In the genomic region with DNA sequence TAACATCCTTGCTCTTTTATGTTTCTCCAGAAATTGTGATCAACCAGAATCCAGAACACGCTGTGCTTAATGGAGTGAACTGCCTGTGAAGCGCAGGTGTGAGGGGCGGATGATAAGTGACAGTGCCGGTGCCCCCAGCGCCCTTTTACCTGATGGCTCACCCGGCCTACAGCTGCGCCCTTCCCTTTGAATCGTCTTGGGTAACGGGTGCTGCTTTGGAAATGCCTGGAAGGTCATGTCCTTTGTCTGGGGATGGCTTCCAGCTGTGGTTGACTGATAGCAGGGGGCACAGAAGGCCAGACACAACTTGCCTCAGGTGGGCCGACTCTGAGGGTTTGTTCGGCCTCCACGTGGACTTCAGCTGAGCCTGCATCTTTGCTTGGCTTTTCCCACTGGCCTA, we compare ENCODE assay signal across 20 cellular contexts.
DNase-seq lines count a peak whose midpoint lies in the region; ATAC-seq, FAIRE-seq and TF ChIP-seq lines count a peak whose summit lies in the region.
"Had no signal": no experiment of that assay in that cellular context is flagged by ENCODE, and none has a peak within 500 bp of the region (broad histone marks: within the 10 kb centered on the region; RNA-seq: fewer than 3 reads in every experiment).

No MANE protein-coding gene starts in this region.

- no peaks in the 10 kb centered on the region for H3K9me3 Mint-ChIP-seq in activated CD8-positive, alpha-beta T cell treated with anti-CD3 and anti-CD28 coated beads, Interleukin-2, amount 10 ng/mL, durations not matched to agents 7 days and 5 days (ENCODE audit: insufficient read depth)
- H3K9me3 Mint-ChIP-seq in activated CD8-positive, alpha-beta T cell treated with anti-CD3 and anti-CD28 coated beads for 36 hours, result no peaks in the 10 kb centered on the region
- H3K9me3 Mint-ChIP-seq in stimulated activated memory B cell treated with anti-CD40 and anti-IgM and Interleukin-4, amounts not matched to agents 10 μg/mL and 1 μg/mL and 100 μg/mL, for 72 hours, result no peaks in the 10 kb centered on the region
- peaks cover 8% of the 10 kb centered on the region for H3K9me3 Mint-ChIP-seq in neural progenitor cell
- no peaks in the 10 kb centered on the region for H3K9me3 Mint-ChIP-seq in activated T-helper 2 cell treated with anti-CD3 and anti-CD28 coated beads, Interferon-gamma antibody, Interleukin-2, Interleukin-4, amounts not matched to agents 10 μg/mL and 5 μg/mL and 100 μg/mL, durations not matched to agents 14 hours and 24 hours and 36 hours

- H3K9ac ChIP-seq in K562 (ENCODE audit: insufficient read depth in 1 of 2, low read depth in 2 of 2, low read length in 2 of 2), result peak overlapping the region in 1 of 2 experiments; percentile 26; a peak in 1 of 4 replicates
- no peak overlapping the region for H3K9ac ChIP-seq in mesenchymal stem cell (ENCODE audit: low read length)
- no peak overlapping the region for H3K9ac ChIP-seq in neural progenitor cell
- H3K9ac ChIP-seq: GM23248, KMS-11 had no signal

- no peak for TF ChIP-seq EP300 in K562 (IDR thresholded peaks at IDR 0.05; ENCODE audit: low read length)

- no peak for TF ChIP-seq POLR2A in K562 (conservative IDR thresholded peaks at IDR 0.05)

- no peak overlapping the region for H3K4me2 ChIP-seq in K562 (ENCODE audit: insufficient read depth, low read length)
- no peak overlapping the region for H3K4me2 ChIP-seq in mesenchymal stem cell (ENCODE audit: low read length, poor library complexity, severe bottlenecking)
- H3K4me2 ChIP-seq in neural progenitor cell, result no peak overlapping the region
- H3K4me2 ChIP-seq: KMS-11, PC-9 had no signal

- TF ChIP-seq RAD21 in K562 (CRISPR knock-in tag; conservative IDR thresholded peaks at IDR 0.05 in 1 of 2, IDR thresholded peaks at IDR 0.05 in 1 of 2), result no peak

- no peak overlapping the region for H3K4me3 Mint-ChIP-seq in activated CD8-positive, alpha-beta T cell treated with anti-CD3 and anti-CD28 coated beads, Interleukin-2, amount 10 ng/mL, durations not matched to agents 7 days and 5 days
- H3K4me3 Mint-ChIP-seq in activated CD8-positive, alpha-beta T cell treated with anti-CD3 and anti-CD28 coated beads for 36 hours, result no peak overlapping the region
- H3K4me3 Mint-ChIP-seq in stimulated activated memory B cell treated with anti-CD40 and anti-IgM and Interleukin-4, amounts not matched to agents 10 μg/mL and 1 μg/mL and 100 μg/mL, for 72 hours, result no peak overlapping the region
- H3K4me3 Mint-ChIP-seq in neural progenitor cell, result no peak overlapping the region
- H3K4me3 Mint-ChIP-seq in activated T-helper 2 cell treated with anti-CD3 and anti-CD28 coated beads, Interferon-gamma antibody, Interleukin-2, Interleukin-4, amounts not matched to agents 10 μg/mL and 5 μg/mL and 100 μg/mL, durations not matched to agents 14 hours and 24 hours and 36 hours (ENCODE audit: low read depth), result no peak overlapping the region
- H3K4me3 Mint-ChIP-seq: CD4-positive, CD25-positive, alpha-beta regulatory T cell had no signal

- POLR2A ChIA-PET in activated CD8-positive, alpha-beta T cell treated with anti-CD3 and anti-CD28 coated beads, Interleukin-2, amount 10 ng/mL, durations not matched to agents 7 days and 5 days (lab: Charles Lee), result no interaction called here
- POLR2A ChIA-PET in activated CD8-positive, alpha-beta T cell treated with anti-CD3 and anti-CD28 coated beads for 36 hours (lab: Charles Lee), result interaction anchor here (1.0 kb wide), 1 partner anchor 850 kb away, joined by 4 read pairs; a partner anchor contains a TSS
- POLR2A ChIA-PET in K562 (lab: Yijun Ruan, JAX), result interaction anchor here (0.9 to 1.5 kb wide), 3 partner anchors 13 to 27 kb away, joined by 4 read pairs; no protein-coding TSS in a partner anchor

- peaks cover 16% of the 10 kb centered on the region for H3F3A ChIP-seq in neural progenitor cell (ENCODE audit: low read depth)

- H3K9me3 ChIP-seq in K562 (replicated peaks; ENCODE audit: control insufficient read depth, insufficient read depth, low read depth, low read length) (no peaks in the 10 kb centered on the region), mesenchymal stem cell (ENCODE audit: control insufficient read depth, low read length) (no peaks in the 10 kb centered on the region), neural progenitor cell (ENCODE audit: low read depth) (no peaks in the 10 kb centered on the region)
- H3K9me3 ChIP-seq: SJSA1 had no signal

- peaks cover 11% of the 10 kb centered on the region for H3K4me1 Mint-ChIP-seq in activated CD8-positive, alpha-beta T cell treated with anti-CD3 and anti-CD28 coated beads, Interleukin-2, amount 10 ng/mL, durations not matched to agents 7 days and 5 days (ENCODE audit: low read depth)
- H3K4me1 Mint-ChIP-seq in activated CD8-positive, alpha-beta T cell treated with anti-CD3 and anti-CD28 coated beads for 36 hours (ENCODE audit: low read depth), result peaks cover 16% of the 10 kb centered on the region
- peaks cover 93% of the 10 kb centered on the region for H3K4me1 Mint-ChIP-seq in stimulated activated memory B cell treated with anti-CD40 and anti-IgM and Interleukin-4, amounts not matched to agents 10 μg/mL and 1 μg/mL and 100 μg/mL, for 72 hours
- H3K4me1 Mint-ChIP-seq in neural progenitor cell, result peaks cover 22% of the 10 kb centered on the region
- H3K4me1 Mint-ChIP-seq in activated T-helper 2 cell treated with anti-CD3 and anti-CD28 coated beads, Interferon-gamma antibody, Interleukin-2, Interleukin-4, amounts not matched to agents 10 μg/mL and 5 μg/mL and 100 μg/mL, durations not matched to agents 14 hours and 24 hours and 36 hours (ENCODE audit: low read depth), result peaks cover 9% of the 10 kb centered on the region

- in situ Hi-C loops in K562 (cut with MboI), result loop anchor here (5.0 kb wide), 1 partner anchor 66 kb away; no protein-coding TSS in a partner anchor

- H3K79me1 ChIP-seq in mesenchymal stem cell (replicated peaks; ENCODE audit: low read length, poor library complexity, severe bottlenecking), result no peaks in the 10 kb centered on the region

- H3K9me1 ChIP-seq in K562 (ENCODE audit: control insufficient read depth, insufficient read depth, low read length), result no peaks in the 10 kb centered on the region

- H3K36me3 ChIP-seq in K562 (ENCODE audit: control insufficient read depth, insufficient read depth, low read length) (no peaks in the 10 kb centered on the region), mesenchymal stem cell (ENCODE audit: control insufficient read depth in 1 of 2, insufficient read depth in 2 of 2, low read depth in 1 of 2, low read length in 2 of 2) (no peaks in the 10 kb centered on the region), neural progenitor cell (no peaks in the 10 kb centered on the region)
- H3K36me3 ChIP-seq: SJSA1 had no signal

- H3K4me3 ChIP-seq in K562, result no peak overlapping the region
- no peak overlapping the region for H3K4me3 ChIP-seq in mesenchymal stem cell (ENCODE audit: insufficient read depth in 1 of 2, low read depth in 1 of 2, low read length in 2 of 2)
- no peak overlapping the region for H3K4me3 ChIP-seq in neural progenitor cell
- H3K4me3 ChIP-seq: GM23248, PC-9, SJSA1 had no signal

- H4K20me1 ChIP-seq in K562 (replicated peaks; ENCODE audit: control insufficient read depth, insufficient read depth, low read length) (no peaks in the 10 kb centered on the region), neural progenitor cell (ENCODE audit: low read depth) (no peaks in the 10 kb centered on the region)

- BruUV-seq in K562 (replicated peaks; lab: Mats Ljungman, UMichigan), result no TSS peak

- no peak overlapping the region for H2BK5ac ChIP-seq in mesenchymal stem cell (ENCODE audit: low read depth, low read length, poor library complexity, severe bottlenecking)

- peak; percentile 18 for DNase-seq in activated CD8-positive, alpha-beta T cell treated with anti-CD3 and anti-CD28 coated beads, Interleukin-2, amount 10 ng/mL, durations not matched to agents 7 days and 5 days
- DNase-seq in activated CD8-positive, alpha-beta T cell treated with anti-CD3 and anti-CD28 coated beads for 36 hours, result no peak
- DNase-seq in K562 (ENCODE audit: extremely low read depth in 1 of 4, low spot score in 3 of 4), result no peak
- DNase-seq in mesenchymal stem cell, result no peak
- DNase-seq in neural progenitor cell (ENCODE audit: low spot score), result no peak
- no peak for DNase-seq in activated T-helper 2 cell treated with anti-CD3 and anti-CD28 coated beads, Interferon-gamma antibody, Interleukin-2, Interleukin-4, amounts not matched to agents 10 μg/mL and 5 μg/mL and 100 μg/mL, durations not matched to agents 14 hours and 24 hours and 36 hours (ENCODE audit: low spot score)
- DNase-seq: AML-193; CD4-positive, CD25-positive, alpha-beta regulatory T cell; GF-D8; GM23248; NCI-H1417 treated with DMSO at 0.1 percent for 48 hours; NCI-H226; NCI-H82; PC-9 had no signal

- H3K27ac ChIP-seq in K562 (ENCODE audit: extremely low read depth, low read depth, low read length) (no peak overlapping the region), mesenchymal stem cell (ENCODE audit: low read length, poor library complexity, severe bottlenecking) (no peak overlapping the region), neural progenitor cell (no peak overlapping the region)
- H3K27ac ChIP-seq: 22Rv1, GM23248, KMS-11, PC-9, SJSA1 had no signal

- H3K23ac ChIP-seq in mesenchymal stem cell (ENCODE audit: low read length in 2 of 2), result no peak overlapping the region

- peak overlapping the region in 1 of 2 experiments; percentile 67 for H3K14ac ChIP-seq in mesenchymal stem cell (ENCODE audit: low read length in 2 of 2)

- CTCF ChIA-PET in activated CD8-positive, alpha-beta T cell treated with anti-CD3 and anti-CD28 coated beads, Interleukin-2, amount 10 ng/mL, durations not matched to agents 7 days and 5 days (lab: Charles Lee), result interaction anchor here (1.0 to 2.3 kb wide), 3 partner anchors 36 to 1141 kb away, joined by 3 to 8 read pairs (median 3); no protein-coding TSS in a partner anchor
- CTCF ChIA-PET in activated CD8-positive, alpha-beta T cell treated with anti-CD3 and anti-CD28 coated beads for 36 hours (lab: Charles Lee), result no interaction called here
- CTCF ChIA-PET in K562 (lab: Yijun Ruan, JAX; ENCODE audit: low intra/inter-chr PET ratio), result no interaction called here

- 72% methylated on average over 11 of the region's 12 CpGs for WGBS in K562 (ENCODE audit: insufficient coverage, low coverage, missing lambda C conversion rate)
- 92% methylated on average over 12 of the region's 12 CpGs for WGBS in mesenchymal stem cell

- H3K36me3 Mint-ChIP-seq in activated CD8-positive, alpha-beta T cell treated with anti-CD3 and anti-CD28 coated beads, Interleukin-2, amount 10 ng/mL, durations not matched to agents 7 days and 5 days (ENCODE audit: low read depth), result no peaks in the 10 kb centered on the region
- H3K36me3 Mint-ChIP-seq in activated CD8-positive, alpha-beta T cell treated with anti-CD3 and anti-CD28 coated beads for 36 hours (ENCODE audit: low read depth), result no peaks in the 10 kb centered on the region
- no peaks in the 10 kb centered on the region for H3K36me3 Mint-ChIP-seq in stimulated activated memory B cell treated with anti-CD40 and anti-IgM and Interleukin-4, amounts not matched to agents 10 μg/mL and 1 μg/mL and 100 μg/mL, for 72 hours
- H3K36me3 Mint-ChIP-seq in neural progenitor cell, result peaks cover 2% of the 10 kb centered on the region
- H3K36me3 Mint-ChIP-seq in activated T-helper 2 cell treated with anti-CD3 and anti-CD28 coated beads, Interferon-gamma antibody, Interleukin-2, Interleukin-4, amounts not matched to agents 10 μg/mL and 5 μg/mL and 100 μg/mL, durations not matched to agents 14 hours and 24 hours and 36 hours (ENCODE audit: low read depth), result no peaks in the 10 kb centered on the region
- H3K36me3 Mint-ChIP-seq: CD4-positive, CD25-positive, alpha-beta regulatory T cell had no signal

- H3K79me2 ChIP-seq in K562 (ENCODE audit: control insufficient read depth, insufficient read depth, low read length) (no peaks in the 10 kb centered on the region), neural progenitor cell (ENCODE audit: low read depth) (no peaks in the 10 kb centered on the region)

- H4K8ac ChIP-seq in mesenchymal stem cell (ENCODE audit: low read length), result no peak overlapping the region

- no peak overlapping the region for H4K91ac ChIP-seq in mesenchymal stem cell (ENCODE audit: low read length)

- ATAC-seq in activated CD8-positive, alpha-beta T cell treated with anti-CD3 and anti-CD28 coated beads, Interleukin-2, amount 10 ng/mL, durations not matched to agents 7 days and 5 days, result no peak
- ATAC-seq in activated CD8-positive, alpha-beta T cell treated with anti-CD3 and anti-CD28 coated beads for 36 hours, result no peak
- ATAC-seq in K562, result no peak
- no peak for ATAC-seq in stimulated activated memory B cell treated with anti-CD40 and anti-IgM and Interleukin-4, amounts not matched to agents 10 μg/mL and 1 μg/mL and 100 μg/mL, for 72 hours
- no peak for ATAC-seq in HG03159 (IDR thresholded peaks at IDR 0.05; ENCODE audit: unreplicated experiment)
- ATAC-seq: HCT116 had no signal

- no peak overlapping the region for H2AK5ac ChIP-seq in mesenchymal stem cell (ENCODE audit: low read length, severe bottlenecking)

- peak overlapping the region; percentile 14 to 33 for H2BK12ac ChIP-seq in mesenchymal stem cell (ENCODE audit: low read length in 2 of 2)

- H2AFZ ChIP-seq in K562 (ENCODE audit: low read depth, low read length), result no peak overlapping the region
- H2AFZ ChIP-seq in mesenchymal stem cell (ENCODE audit: low read depth, low read length), result no peak overlapping the region
- H2AFZ ChIP-seq in neural progenitor cell (replicated peaks), result no peak overlapping the region
- H2AFZ ChIP-seq: GM23248, PC-9 had no signal

- H3K4me1 ChIP-seq in K562 (replicated peaks in 1 of 2; ENCODE audit: control insufficient read depth in 2 of 2, insufficient read depth in 2 of 2, low read length in 2 of 2), result peaks cover 12 to 60% of the 10 kb centered on the region in 2 experiments
- H3K4me1 ChIP-seq in mesenchymal stem cell (ENCODE audit: control insufficient read depth, insufficient read depth, low read depth, low read length), result peaks cover 3% of the 10 kb centered on the region
- peaks cover 13% of the 10 kb centered on the region for H3K4me1 ChIP-seq in neural progenitor cell

- H2BK120ac ChIP-seq in mesenchymal stem cell (ENCODE audit: low read depth, low read length), result no peak overlapping the region

- H3K27me3 Mint-ChIP-seq in activated CD8-positive, alpha-beta T cell treated with anti-CD3 and anti-CD28 coated beads, Interleukin-2, amount 10 ng/mL, durations not matched to agents 7 days and 5 days (ENCODE audit: low read depth), result peaks cover 19% of the 10 kb centered on the region
- H3K27me3 Mint-ChIP-seq in activated CD8-positive, alpha-beta T cell treated with anti-CD3 and anti-CD28 coated beads for 36 hours, result peaks cover 5% of the 10 kb centered on the region
- H3K27me3 Mint-ChIP-seq in stimulated activated memory B cell treated with anti-CD40 and anti-IgM and Interleukin-4, amounts not matched to agents 10 μg/mL and 1 μg/mL and 100 μg/mL, for 72 hours, result no peaks in the 10 kb centered on the region
- H3K27me3 Mint-ChIP-seq in neural progenitor cell (ENCODE audit: insufficient read depth, low read depth), result peaks cover 8% of the 10 kb centered on the region
- peaks cover 13% of the 10 kb centered on the region for H3K27me3 Mint-ChIP-seq in activated T-helper 2 cell treated with anti-CD3 and anti-CD28 coated beads, Interferon-gamma antibody, Interleukin-2, Interleukin-4, amounts not matched to agents 10 μg/mL and 5 μg/mL and 100 μg/mL, durations not matched to agents 14 hours and 24 hours and 36 hours (ENCODE audit: low read depth)
- H3K27me3 Mint-ChIP-seq: CD4-positive, CD25-positive, alpha-beta regulatory T cell had no signal

- H3K18ac ChIP-seq in mesenchymal stem cell (ENCODE audit: low read depth in 1 of 2, low read length in 2 of 2), result peak overlapping the region in 1 of 2 experiments; percentile 37

- no peak overlapping the region for H3K27ac Mint-ChIP-seq in activated CD8-positive, alpha-beta T cell treated with anti-CD3 and anti-CD28 coated beads, Interleukin-2, amount 10 ng/mL, durations not matched to agents 7 days and 5 days
- no peak overlapping the region for H3K27ac Mint-ChIP-seq in activated CD8-positive, alpha-beta T cell treated with anti-CD3 and anti-CD28 coated beads for 36 hours
- H3K27ac Mint-ChIP-seq in stimulated activated memory B cell treated with anti-CD40 and anti-IgM and Interleukin-4, amounts not matched to agents 10 μg/mL and 1 μg/mL and 100 μg/mL, for 72 hours, result peak overlapping the region; percentile 21
- no peak overlapping the region for H3K27ac Mint-ChIP-seq in neural progenitor cell
- H3K27ac Mint-ChIP-seq in activated T-helper 2 cell treated with anti-CD3 and anti-CD28 coated beads, Interferon-gamma antibody, Interleukin-2, Interleukin-4, amounts not matched to agents 10 μg/mL and 5 μg/mL and 100 μg/mL, durations not matched to agents 14 hours and 24 hours and 36 hours, result no peak overlapping the region

- intact Hi-C loops in activated CD8-positive, alpha-beta T cell treated with anti-CD3 and anti-CD28 coated beads for 36 hours (cut with micrococcal nuclease), result no loop called here
- intact Hi-C loops in K562 (cut with micrococcal nuclease), result no loop called here
- intact Hi-C loops in activated T-helper 2 cell treated with anti-CD3 and anti-CD28 coated beads, Interferon-gamma antibody, Interleukin-2, Interleukin-4, amounts not matched to agents 10 μg/mL and 5 μg/mL and 100 μg/mL, durations not matched to agents 14 hours and 24 hours and 36 hours (cut with micrococcal nuclease), result loop anchor here (5.0 to 10.0 kb wide), 3 partner anchors 39 to 1059 kb away; no protein-coding TSS in a partner anchor

- peak overlapping the region in 1 of 2 experiments; percentile 11 for H3K4ac ChIP-seq in mesenchymal stem cell (ENCODE audit: low read depth in 1 of 2, low read length in 2 of 2)

- no peak overlapping the region for H2BK15ac ChIP-seq in mesenchymal stem cell (ENCODE audit: low read depth, poor library complexity, severe bottlenecking)

- TF ChIP-seq CTCF in activated CD8-positive, alpha-beta T cell treated with anti-CD3 and anti-CD28 coated beads for 36 hours (IDR thresholded peaks at IDR 0.05), result no peak
- no peak for TF ChIP-seq CTCF in K562 (IDR thresholded peaks at IDR 0.05 in 2 of 3, conservative IDR thresholded peaks at IDR 0.05 in 1 of 3; ENCODE audit: insufficient read depth in 2 of 3, low read depth in 1 of 3, low read length in 3 of 3)
- TF ChIP-seq CTCF in neural progenitor cell (IDR thresholded peaks at IDR 0.05), result no peak

- H3K27me3 ChIP-seq in K562 (ENCODE audit: control insufficient read depth in 2 of 2, insufficient read depth in 2 of 2, low read length in 2 of 2) (no peaks in the 10 kb centered on the region), mesenchymal stem cell (ENCODE audit: control insufficient read depth in 1 of 2, insufficient read depth in 1 of 2, low read length in 2 of 2) (peaks cover 0 to 4% of the 10 kb centered on the region in 2 experiments), neural progenitor cell (no peaks in the 10 kb centered on the region)
- H3K27me3 ChIP-seq: SJSA1 had no signal

- no peak for FAIRE-seq in K562 (lab: Jason Lieb, UNC)
